In genomic region chr12:104216461-104217058, GRCh38 we compare ENCODE assay signal across 8 cellular contexts. TPM values are rescaled to one million over a fixed set of nuclear protein-coding genes. Genes with fewer than 3 reads are reported as not detected.
A peak's percentile ranks its signal among the peaks of the same experiment; 100 is the strongest.
DNase-seq lines count a peak whose midpoint lies in the region; ATAC-seq, FAIRE-seq and TF ChIP-seq lines count a peak whose summit lies in the region.
"Had no signal": no experiment of that assay in that cellular context is flagged by ENCODE, and none has a peak within 500 bp of the region (broad histone marks: within the 10 kb centered on the region; RNA-seq: fewer than 3 reads in every experiment).

No MANE protein-coding gene starts in this region.

- no peaks in the 10 kb centered on the region for H3K36me3 Mint-ChIP-seq in astrocyte (ENCODE audit: low read depth, unreplicated experiment)
- H3K36me3 Mint-ChIP-seq in stimulated activated naive B cell treated with anti-CD40 and anti-IgM and Interleukin-4, amounts not matched to agents 10 μg/mL and 1 μg/mL and 100 μg/mL, for 72 hours = no peaks in the 10 kb centered on the region

- peak overlapping the region; percentile 81 for H3K23ac ChIP-seq in IMR-90 (ENCODE audit: low read depth, low read length)

- no TSS peak for BruUV-seq in IMR-90 (replicated peaks; lab: Mats Ljungman, UMichigan)

- peak overlapping the region; percentile 89 for H2BK20ac ChIP-seq in IMR-90 (ENCODE audit: low read depth, low read length)

- H2AFZ ChIP-seq in IMR-90 (replicated peaks; ENCODE audit: low read length, poor library complexity) = peak overlapping the region; percentile 90
- H2AFZ ChIP-seq in astrocyte (ENCODE audit: low read depth, low read length) = peak overlapping the region; percentile 95

- H3K4me3 ChIP-seq in IMR-90 (ENCODE audit: insufficient read depth, low read depth, low read length) (peak overlapping the region; percentile 57; the same call in 1 of the 2 replicates), astrocyte (ENCODE audit: insufficient read depth, low read depth, low read length) (peak overlapping the region; percentile 58), kidney (ENCODE audit: low read length in 2 of 2) (peak overlapping the region; percentile 7 to 71)

- H3K4me2 ChIP-seq in IMR-90 (ENCODE audit: low read depth, low read length) = peak overlapping the region; percentile 79
- peak overlapping the region; percentile 93 for H3K4me2 ChIP-seq in astrocyte (ENCODE audit: low read length)

- H3K4me3 Mint-ChIP-seq in astrocyte (ENCODE audit: unreplicated experiment) = peak overlapping the region; percentile 85
- peak overlapping the region; percentile 82 to 90 for H3K4me3 Mint-ChIP-seq in stimulated activated naive B cell treated with anti-CD40 and anti-IgM and Interleukin-4, amounts not matched to agents 10 μg/mL and 1 μg/mL and 100 μg/mL, for 72 hours

- no peak for TF ChIP-seq POLR2A in IMR-90 (IDR thresholded peaks at IDR 0.05; ENCODE audit: low read depth, low read length)

- dilution Hi-C loops in IMR-90 (cut with HindIII; ENCODE audit: low sequenced_read_pairs, unreplicated experiment) = no loop called here

- H3K27me3 Mint-ChIP-seq in astrocyte (ENCODE audit: low read depth, unreplicated experiment) = no peaks in the 10 kb centered on the region
- H3K27me3 Mint-ChIP-seq in stimulated activated naive B cell treated with anti-CD40 and anti-IgM and Interleukin-4, amounts not matched to agents 10 μg/mL and 1 μg/mL and 100 μg/mL, for 72 hours = peaks cover under 1 to 9% of the 10 kb centered on the region in 2 donors

- peaks cover 15% of the 10 kb centered on the region for H3K4me1 Mint-ChIP-seq in astrocyte (ENCODE audit: low read depth, unreplicated experiment)
- peaks cover 10 to 25% of the 10 kb centered on the region in 2 donors for H3K4me1 Mint-ChIP-seq in stimulated activated naive B cell treated with anti-CD40 and anti-IgM and Interleukin-4, amounts not matched to agents 10 μg/mL and 1 μg/mL and 100 μg/mL, for 72 hours

- ATAC-seq in IMR-90 (ENCODE audit: low read depth) = no peak
- no peak for ATAC-seq in stimulated activated naive B cell treated with anti-CD40 and anti-IgM and Interleukin-4, amounts not matched to agents 10 μg/mL and 1 μg/mL and 100 μg/mL, for 72 hours (replicated peaks)
- ATAC-seq in left colon = no peak

- H2BK15ac ChIP-seq in IMR-90 (ENCODE audit: low read depth, low read length) = peak overlapping the region; percentile 99

- peaks cover 3% of the 10 kb centered on the region for H3K9me3 Mint-ChIP-seq in astrocyte (ENCODE audit: unreplicated experiment)
- H3K9me3 Mint-ChIP-seq in stimulated activated naive B cell treated with anti-CD40 and anti-IgM and Interleukin-4, amounts not matched to agents 10 μg/mL and 1 μg/mL and 100 μg/mL, for 72 hours = no peaks in the 10 kb centered on the region

- TF ChIP-seq CTCF in IMR-90 (conservative IDR thresholded peaks at IDR 0.05; ENCODE audit: low read depth, low read length) = no peak
- no peak for TF ChIP-seq CTCF in astrocyte (IDR thresholded peaks at IDR 0.05; ENCODE audit: insufficient read depth, low read depth, low read length)
- TF ChIP-seq CTCF in kidney (IDR thresholded peaks at IDR 0.05; ENCODE audit: borderline replicate concordance, extremely low read depth, insufficient read depth) = no peak

- CTCF ChIA-PET in IMR-90 (lab: Yijun Ruan, JAX) = no interaction called here

- H3K27me3 ChIP-seq in IMR-90 (ENCODE audit: control insufficient read depth, insufficient read depth, low read length) = no peaks in the 10 kb centered on the region
- H3K27me3 ChIP-seq in astrocyte (ENCODE audit: insufficient read depth, low read length) = no peaks in the 10 kb centered on the region

- no peaks in the 10 kb centered on the region for H3K79me2 ChIP-seq in astrocyte (ENCODE audit: insufficient read depth, low read length)

- H4K8ac ChIP-seq in IMR-90 (ENCODE audit: low read depth in 2 of 2, low read length in 2 of 2) = peak overlapping the region; percentile 85 to 92

- DNase-seq in IMR-90 (no peak), astrocyte (ENCODE audit: low read depth) (no peak), kidney (no peak), left colon (no peak), RKO (ENCODE audit: low spot score) (no peak), Ammon's horn (ENCODE audit: low spot score) (no peak)
- DNase-seq in stimulated activated naive B cell treated with anti-CD40 and anti-IgM and Interleukin-4, amounts not matched to agents 10 μg/mL and 1 μg/mL and 100 μg/mL, for 72 hours = no peak
- DNase-seq: NCI-H2171 treated with DMSO at 0.1 percent for 48 hours had no signal

- peak overlapping the region; percentile 89 for H2BK120ac ChIP-seq in IMR-90 (ENCODE audit: low read depth, low read length)

- H3K9ac ChIP-seq in IMR-90 (ENCODE audit: low read depth, low read length) (peak overlapping the region; percentile 85; the same call in 1 of the 2 replicates), astrocyte (ENCODE audit: low read length) (peak overlapping the region; percentile 85), kidney (ENCODE audit: low read length in 2 of 2) (peak overlapping the region in 1 of 2 donors; percentile 86)

- peak overlapping the region; percentile 91 for H2BK5ac ChIP-seq in IMR-90 (ENCODE audit: low read depth, low read length, poor library complexity, severe bottlenecking)

- in situ Hi-C loops in IMR-90 (cut with MboI; ENCODE audit: low sequenced_read_pairs) = loop anchor here (5.0 kb wide), 1 partner anchor 71 kb away; no protein-coding TSS in a partner anchor

- H3K9me1 ChIP-seq in IMR-90 (ENCODE audit: insufficient read depth, low read length) = peaks cover 14% of the 10 kb centered on the region

- H3K27ac ChIP-seq in IMR-90 (ENCODE audit: insufficient read depth, low read length) = peak overlapping the region; percentile 81
- no peak overlapping the region for H3K27ac ChIP-seq in astrocyte (ENCODE audit: low read depth, low read length)
- H3K27ac ChIP-seq in kidney (ENCODE audit: low read depth in 2 of 2, low read length in 2 of 2) = no peak overlapping the region

- H4K5ac ChIP-seq in IMR-90 (ENCODE audit: low read depth, low read length) = peak overlapping the region; percentile 82

- H4K91ac ChIP-seq in IMR-90 (ENCODE audit: insufficient read depth, low read depth, low read length) = peak overlapping the region; percentile 92

- H3K4me1 ChIP-seq in IMR-90 (ENCODE audit: control insufficient read depth, insufficient read depth, low read length) = peaks cover 16% of the 10 kb centered on the region
- H3K4me1 ChIP-seq in astrocyte (ENCODE audit: insufficient read depth, low read length) = peaks cover 19% of the 10 kb centered on the region
- peaks cover 7% of the 10 kb centered on the region in 2 donors for H3K4me1 ChIP-seq in kidney (ENCODE audit: control insufficient read depth in 1 of 2, insufficient read depth in 1 of 2, low read depth in 1 of 2, low read length in 2 of 2)

- no peak overlapping the region for H3K56ac ChIP-seq in IMR-90 (ENCODE audit: extremely low read depth, insufficient read depth, low read length)

- peak overlapping the region; percentile 80 for H3K18ac ChIP-seq in IMR-90 (ENCODE audit: low read depth, low read length)

- H3K36me3 ChIP-seq in IMR-90 (ENCODE audit: control insufficient read depth, insufficient read depth, low read length) = no peaks in the 10 kb centered on the region
- H3K36me3 ChIP-seq in astrocyte (ENCODE audit: insufficient read depth, low read length) = no peaks in the 10 kb centered on the region
- H3K36me3 ChIP-seq in kidney (ENCODE audit: control insufficient read depth in 1 of 2, insufficient read depth in 2 of 2, low read length in 2 of 2) = no peaks in the 10 kb centered on the region

- no peak for FAIRE-seq in astrocyte (lab: Jason Lieb, UNC)
- FAIRE-seq in kidney (lab: Jason Lieb, UNC) = no peak

- POLR2A ChIA-PET in IMR-90 (lab: Charles Lee; ENCODE audit: unreplicated experiment) = interaction anchor here (1.1 kb wide), 1 partner anchor 70 kb away, joined by 4 read pairs; no protein-coding TSS in a partner anchor

- H3K4ac ChIP-seq in IMR-90 (ENCODE audit: low read depth, low read length) = peak overlapping the region; percentile 95

- WGBS in IMR-90 (ENCODE audit: extremely low coverage in 2 of 2, insufficient read length in 1 of 2), 2 experiments = no CpG with 5 or more reads among the region's 3 CpGs

- H4K20me1 ChIP-seq in IMR-90 (ENCODE audit: insufficient read depth, low read length) (no peaks in the 10 kb centered on the region), astrocyte (ENCODE audit: insufficient read depth, low read length) (no peaks in the 10 kb centered on the region)

- H3K27ac Mint-ChIP-seq in astrocyte (ENCODE audit: unreplicated experiment) = peak overlapping the region; percentile 77
- peak overlapping the region; percentile 83 for H3K27ac Mint-ChIP-seq in stimulated activated naive B cell treated with anti-CD40 and anti-IgM and Interleukin-4, amounts not matched to agents 10 μg/mL and 1 μg/mL and 100 μg/mL, for 72 hours

- peaks cover 20 to 34% of the 10 kb centered on the region in 2 experiments for H3K79me1 ChIP-seq in IMR-90 (ENCODE audit: low read depth in 1 of 2, low read length in 2 of 2)

- H3K9me3 ChIP-seq in IMR-90 (ENCODE audit: control insufficient read depth, insufficient read depth, low read length) = no peaks in the 10 kb centered on the region
- H3K9me3 ChIP-seq in astrocyte (ENCODE audit: insufficient read depth, low read depth, low read length) = no peaks in the 10 kb centered on the region
- no peaks in the 10 kb centered on the region for H3K9me3 ChIP-seq in kidney (ENCODE audit: control insufficient read depth in 1 of 2, low read length in 2 of 2)

- peak overlapping the region; percentile 92 for H3K14ac ChIP-seq in IMR-90 (replicated peaks; ENCODE audit: low read depth, low read length)

- intact Hi-C loops in IMR-90 (cut with micrococcal nuclease) (loop anchor here (5.0 kb wide), 1 partner anchor 141 kb away; no protein-coding TSS in a partner anchor), kidney (cut with DNase I) (no loop called here), left colon (cut with DNase I, micrococcal nuclease) (loop anchor here in 1 of 2 donors (5.0 kb wide), 1 partner anchor 86 kb away; the partner anchor contains the start of gene EID3)

- peak overlapping the region; percentile 95 for H2AK5ac ChIP-seq in IMR-90 (ENCODE audit: low read depth, low read length)

- H2AK9ac ChIP-seq in IMR-90 (replicated peaks; ENCODE audit: low read depth, low read length, poor library complexity) = peak overlapping the region; percentile 88

- TF ChIP-seq RAD21 in IMR-90 (IDR thresholded peaks at IDR 0.05; ENCODE audit: low read length) = no peak

TF ChIP-seq in IMR-90, 13 proteins besides CTCF, POLR2A, EP300 and RAD21:
- TF ChIP-seq MXI1 (IDR thresholded peaks at IDR 0.05; ENCODE audit: borderline replicate concordance, low read depth, low read length) (no peak), RCOR1 (IDR thresholded peaks at IDR 0.05; ENCODE audit: insufficient replicate concordance, low read length) (peak; percentile 45)

RNA-seq across cellular contexts. Expression of gene TXNRD1, which starts 1.0 kb away (rescaled TPM):
- 582 and 671 TPM in 2 replicates for total RNA-seq in IMR-90 (2012; rRNA removed)
- polyA plus RNA-seq in IMR-90 (2012; rRNA removed) = 325 and 379 TPM in 2 replicates
- 231 and 352 TPM in 2 replicates for polyA plus RNA-seq in IMR-90 (2012; cell fraction: cytosol; rRNA removed)
- polyA plus RNA-seq in IMR-90 (2012; cell fraction: nucleus; rRNA removed; ENCODE audit: low replicate concordance) = 162 and 221 TPM in 2 replicates
- 133 and 176 TPM in 2 replicates for total RNA-seq in astrocyte
- 73.2 TPM for total RNA-seq in kidney
- 45.0 TPM for polyA plus RNA-seq in kidney (ENCODE audit: insufficient read depth, low read depth, low replicate concordance)
- 10 to 100 TPM; 79.5 to 97.9 TPM for total RNA-seq in left colon
